Comparison of ENCODE assay signal across 7 cellular contexts in genomic region chr15:100131321-100132224, GRCh38.
DNase-seq lines count a peak whose midpoint lies in the region; ATAC-seq and FAIRE-seq lines count a peak whose summit lies in the region.

No MANE protein-coding gene starts in this region.

- peak; percentile 58 for ATAC-seq in stimulated activated naive CD8-positive, alpha-beta T cell treated with anti-CD3 and anti-CD28 coated beads, Interleukin-15, Interleukin-2, amounts not matched to agents 100 U/mL and 50 U/mL, for 24 hours
- no peak for ATAC-seq in GM19023 (IDR thresholded peaks at IDR 0.05; ENCODE audit: unreplicated experiment)

- peak; percentile 64 for FAIRE-seq in HTR-8/SVneo (lab: Jason Lieb, UNC)

- DNase-seq in HTR-8/SVneo (ENCODE audit: insufficient read length, low spot score): peak; percentile 61
- peak; percentile 9 for DNase-seq in activated T-helper 9 cell treated with anti-CD3 and anti-CD28 coated beads, Interleukin-2, amount 50 U/mL, for 16 hours (ENCODE audit: low read depth)
- peak; percentile 65 for DNase-seq in islet precursor cell
- DNase-seq in stimulated activated naive CD8-positive, alpha-beta T cell treated with anti-CD3 and anti-CD28 coated beads, Interleukin-15, Interleukin-2, amounts not matched to agents 100 U/mL and 50 U/mL, for 24 hours: peak; percentile 43
- no peak for DNase-seq in central memory CD4-positive, alpha-beta T cell
- DNase-seq in occipital lobe (lab: John Stamatoyannopoulos, UW): no peak

Comparison
In these comparisons a context has a peak if more than half of its experiments do, and no peak if none do; other contexts are left out.
1. DNase-seq: peak in HTR-8/SVneo (single experiment), activated T-helper 9 cell treated with anti-CD3 and anti-CD28 coated beads, Interleukin-2, amount 50 U/mL, for 16 hours (single experiment), islet precursor cell (single experiment) and stimulated activated naive CD8-positive, alpha-beta T cell treated with anti-CD3 and anti-CD28 coated beads, Interleukin-15, Interleukin-2, amounts not matched to agents 100 U/mL and 50 U/mL, for 24 hours (single experiment); none in central memory CD4-positive, alpha-beta T cell (single experiment) and occipital lobe (single experiment).